In genomic region chr3:129888739-129889138, GRCh38 we compare ENCODE assay signal across 2 cellular contexts.
TF ChIP-seq lines count a peak whose summit lies in the region.

No MANE protein-coding gene starts in this region.

TF ChIP-seq in IMR-90, 13 proteins besides CTCF, POLR2A, EP300 and RAD21 (continued from another document):
- TF ChIP-seq SMC3 (IDR thresholded peaks at IDR 0.05; ENCODE audit: low read depth, low read length): no peak
- TF ChIP-seq USF2 (IDR thresholded peaks at IDR 0.05; ENCODE audit: low read depth, low read length): no peak
- TF ChIP-seq BHLHE40 (IDR thresholded peaks at IDR 0.05; ENCODE audit: low read depth, low read length): peak; percentile 58
- peak; percentile 77 for TF ChIP-seq FOS (IDR thresholded peaks at IDR 0.05; ENCODE audit: low read depth, low read length)
- TF ChIP-seq CHD1 (IDR thresholded peaks at IDR 0.05; ENCODE audit: low read depth, low read length): no peak
- TF ChIP-seq RFX5 (IDR thresholded peaks at IDR 0.05; ENCODE audit: low read depth, low read length): no peak
- TF ChIP-seq ELK1 (IDR thresholded peaks at IDR 0.05; ENCODE audit: borderline replicate concordance, low read depth, low read length): no peak
- TF ChIP-seq MAFK (IDR thresholded peaks at IDR 0.05; ENCODE audit: low read depth, low read length): peak; percentile 65; the same call in 1 of the 2 replicates
- TF ChIP-seq CEBPB (IDR thresholded peaks at IDR 0.05; ENCODE audit: low read depth, low read length): no peak
- 0 out of 2 replicates have a peak, but pooled peaks have one; percentile 34 for TF ChIP-seq MAZ (IDR thresholded peaks at IDR 0.05; ENCODE audit: borderline replicate concordance, low read depth, low read length)
- no peak for TF ChIP-seq NFE2L2 (IDR thresholded peaks at IDR 0.05; ENCODE audit: low read depth, low read length)

TF ChIP-seq in K562, 482 proteins besides CTCF, POLR2A, EP300 and RAD21:
- TF ChIP-seq E2F4 (CRISPR knock-in tag; IDR thresholded peaks at IDR 0.05; ENCODE audit: low read depth) (no peak), CTBP1 (IDR thresholded peaks at IDR 0.05; ENCODE audit: borderline replicate concordance) (0 out of 2 replicates have a peak, but pooled peaks have one; percentile 26), CLOCK (CRISPR knock-in tag; IDR thresholded peaks at IDR 0.05; ENCODE audit: borderline replicate concordance) (no peak), HES1 (IDR thresholded peaks at IDR 0.05; ENCODE audit: low read depth) (0 out of 2 replicates have a peak, but pooled peaks have one; percentile 23), RBM22 (IDR thresholded peaks at IDR 0.05; ENCODE audit: low read depth, low read length, poor library complexity, severe bottlenecking) (no peak), FOSL1 (tag; conservative IDR thresholded peaks at IDR 0.05) (peak; percentile 73), ZNF217 (CRISPR knock-in tag; IDR thresholded peaks at IDR 0.05) (no peak), STAT5B (CRISPR knock-in tag; IDR thresholded peaks at IDR 0.05) (no peak), ZFP91 (CRISPR knock-in tag; IDR thresholded peaks at IDR 0.05) (no peak), ESRRA (IDR thresholded peaks at IDR 0.05; ENCODE audit: borderline replicate concordance, low read depth) (peak; percentile 57; the same call in 1 of the 2 replicates), TCF7 (IDR thresholded peaks at IDR 0.05; ENCODE audit: borderline replicate concordance) (no peak), ETV5 (CRISPR knock-in tag; IDR thresholded peaks at IDR 0.05; ENCODE audit: low read depth) (no peak), KDM1A (IDR thresholded peaks at IDR 0.05) (peak in 1 of 2 experiments; percentile 46; a peak in 2 of 4 replicates), MEF2D (tag; conservative IDR thresholded peaks at IDR 0.05; ENCODE audit: low read depth) (0 out of 2 replicates have a peak, but pooled peaks have one; percentile 26), SAFB2 (IDR thresholded peaks at IDR 0.05; ENCODE audit: borderline replicate concordance, low read depth, low read length, severe bottlenecking) (no peak), TEAD4 (IDR thresholded peaks at IDR 0.05; ENCODE audit: low read length) (peak; percentile 64; the same call in 1 of the 2 replicates), TEAD4 (CRISPR knock-in tag; IDR thresholded peaks at IDR 0.05; ENCODE audit: borderline replicate concordance) (no peak), SRSF7 (optimal IDR thresholded peaks at IDR 0.05; ENCODE audit: low read depth, low read length) (no peak), RHOXF2B (CRISPR knock-in tag; conservative IDR thresholded peaks at IDR 0.05) (no peak), SAFB (IDR thresholded peaks at IDR 0.05; ENCODE audit: borderline replicate concordance, low read depth, low read length) (no peak)
